2 cellular contexts compared by ENCODE assay signal in the genomic region with DNA sequence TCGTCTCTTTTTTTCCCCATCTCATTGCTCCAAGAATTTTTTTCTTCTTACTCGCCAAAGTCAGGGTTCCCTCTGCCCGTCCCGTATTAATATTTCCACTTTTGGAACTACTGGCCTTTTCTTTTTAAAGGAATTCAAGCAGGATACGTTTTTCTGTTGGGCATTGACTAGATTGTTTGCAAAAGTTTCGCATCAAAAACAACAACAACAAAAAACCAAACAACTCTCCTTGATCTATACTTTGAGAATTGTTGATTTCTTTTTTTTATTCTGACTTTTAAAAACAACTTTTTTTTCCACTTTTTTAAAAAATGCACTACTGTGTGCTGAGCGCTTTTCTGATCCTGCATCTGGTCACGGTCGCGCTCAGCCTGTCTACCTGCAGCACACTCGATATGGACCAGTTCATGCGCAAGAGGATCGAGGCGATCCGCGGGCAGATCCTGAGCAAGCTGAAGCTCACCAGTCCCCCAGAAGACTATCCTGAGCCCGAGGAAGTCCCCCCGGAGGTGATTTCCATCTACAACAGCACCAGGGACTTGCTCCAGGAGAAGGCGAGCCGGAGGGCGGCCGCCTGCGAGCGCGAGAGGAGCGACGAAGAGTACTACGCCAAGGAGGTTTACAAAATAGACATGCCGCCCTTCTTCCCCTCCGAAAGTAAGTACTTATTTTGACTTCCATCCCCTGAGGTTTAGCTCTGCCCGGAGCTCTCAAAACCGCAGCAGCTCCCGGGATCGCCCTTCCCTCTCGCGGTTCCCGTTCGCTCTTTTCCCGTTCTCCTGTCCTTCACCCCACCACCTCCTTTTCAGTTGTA.
TF ChIP-seq lines count a peak whose summit lies in the region.

No MANE protein-coding gene starts in this region.

TF ChIP-seq in IMR-90, 13 proteins besides CTCF, POLR2A, EP300 and RAD21:
- TF ChIP-seq NFE2L2 (IDR thresholded peaks at IDR 0.05; ENCODE audit: low read depth, low read length) (no peak), RCOR1 (IDR thresholded peaks at IDR 0.05; ENCODE audit: insufficient replicate concordance, low read length) (no peak), RFX5 (IDR thresholded peaks at IDR 0.05; ENCODE audit: low read depth, low read length) (no peak), CEBPB (IDR thresholded peaks at IDR 0.05; ENCODE audit: low read depth, low read length) (no peak), SMC3 (IDR thresholded peaks at IDR 0.05; ENCODE audit: low read depth, low read length) (no peak), MAFK (IDR thresholded peaks at IDR 0.05; ENCODE audit: low read depth, low read length) (no peak), FOS (IDR thresholded peaks at IDR 0.05; ENCODE audit: low read depth, low read length) (no peak), USF2 (IDR thresholded peaks at IDR 0.05; ENCODE audit: low read depth, low read length) (no peak), BHLHE40 (IDR thresholded peaks at IDR 0.05; ENCODE audit: low read depth, low read length) (no peak), MAZ (IDR thresholded peaks at IDR 0.05; ENCODE audit: borderline replicate concordance, low read depth, low read length) (no peak), CHD1 (IDR thresholded peaks at IDR 0.05; ENCODE audit: low read depth, low read length) (no peak; the same call in 1 of the 2 replicates), MXI1 (IDR thresholded peaks at IDR 0.05; ENCODE audit: borderline replicate concordance, low read depth, low read length) (no peak)
- TF ChIP-seq, protein P1, sequence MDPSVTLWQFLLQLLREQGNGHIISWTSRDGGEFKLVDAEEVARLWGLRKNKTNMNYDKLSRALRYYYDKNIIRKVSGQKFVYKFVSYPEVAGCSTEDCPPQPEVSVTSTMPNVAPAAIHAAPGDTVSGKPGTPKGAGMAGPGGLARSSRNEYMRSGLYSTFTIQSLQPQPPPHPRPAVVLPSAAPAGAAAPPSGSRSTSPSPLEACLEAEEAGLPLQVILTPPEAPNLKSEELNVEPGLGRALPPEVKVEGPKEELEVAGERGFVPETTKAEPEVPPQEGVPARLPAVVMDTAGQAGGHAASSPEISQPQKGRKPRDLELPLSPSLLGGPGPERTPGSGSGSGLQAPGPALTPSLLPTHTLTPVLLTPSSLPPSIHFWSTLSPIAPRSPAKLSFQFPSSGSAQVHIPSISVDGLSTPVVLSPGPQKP (IDR thresholded peaks at IDR 0.05; ENCODE audit: borderline replicate concordance, low read depth, low read length) = no peak

TF ChIP-seq in K562, 482 proteins besides CTCF, POLR2A, EP300 and RAD21:
- no peak for TF ChIP-seq DLX4 (CRISPR knock-in tag; IDR thresholded peaks at IDR 0.05)
- TF ChIP-seq RNF2 (IDR thresholded peaks at IDR 0.05) = no peak
- no peak for TF ChIP-seq PML (IDR thresholded peaks at IDR 0.05; ENCODE audit: low read length)
- TF ChIP-seq NR3C1 (CRISPR knock-in tag; IDR thresholded peaks at IDR 0.05) = no peak
